ENCODE assay signal across 15 cellular contexts in the genomic region with DNA sequence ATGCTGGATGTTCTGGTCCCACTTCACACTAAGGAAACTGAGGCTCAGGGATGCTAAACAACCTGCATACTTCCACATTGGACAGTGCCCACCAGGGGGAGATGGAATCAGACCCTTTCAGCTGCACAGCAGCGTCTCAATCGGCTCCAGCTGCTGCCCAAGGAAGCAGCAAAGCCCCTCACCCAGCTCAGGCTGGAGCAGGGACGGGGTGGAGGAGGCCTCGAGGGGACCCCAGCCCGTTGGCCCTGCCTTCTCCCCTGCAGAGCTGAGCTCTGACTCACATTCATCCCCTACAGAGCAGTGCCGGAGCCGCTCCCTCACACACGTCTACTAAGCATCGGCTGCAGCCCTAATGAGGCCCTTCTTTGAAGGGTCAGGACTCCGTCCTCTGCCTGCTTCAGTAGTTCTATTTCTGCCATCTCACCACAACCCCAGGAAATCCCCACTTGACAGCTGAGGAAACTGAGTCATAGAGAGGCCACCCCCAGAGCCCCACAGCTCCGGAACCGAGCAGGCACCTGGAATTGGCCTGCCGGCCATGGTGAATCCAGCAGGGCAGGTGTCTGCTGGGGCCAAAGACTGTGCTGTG. TPM values are rescaled to one million over a fixed set of nuclear protein-coding genes. Genes with fewer than 3 reads are reported as not detected.
DNase-seq lines count a peak whose midpoint lies in the region; ATAC-seq, FAIRE-seq and TF ChIP-seq lines count a peak whose summit lies in the region.
"Had no signal": no experiment of that assay in that cellular context is flagged by ENCODE, and none has a peak within 500 bp of the region (broad histone marks: within the 10 kb centered on the region; RNA-seq: fewer than 3 reads in every experiment).

No MANE protein-coding gene starts in this region.

- H3K27ac Mint-ChIP-seq in WTC11 (no peak overlapping the region), MCF 10A (ENCODE audit: low read depth, unreplicated experiment) (no peak overlapping the region)
- H3K27ac Mint-ChIP-seq: activated CD8-positive, alpha-beta memory T cell treated with anti-CD3 and anti-CD28 coated beads, Interleukin-2, amount 10 ng/mL, durations not matched to agents 7 days and 5 days had no signal

- no TSS peak for BruUV-seq in MCF 10A (replicated peaks; lab: Mats Ljungman, UMichigan)

- H3K4me1 ChIP-seq in BE2C (no peaks in the 10 kb centered on the region), DND-41 (ENCODE audit: insufficient read depth, low read length) (no peaks in the 10 kb centered on the region), kidney (ENCODE audit: control insufficient read depth in 1 of 2, insufficient read depth in 1 of 2, low read depth in 1 of 2, low read length in 2 of 2) (no peaks in the 10 kb centered on the region)

- DNase-seq in BE2C (no peak), DND-41 (no peak), WTC11 (ENCODE audit: low spot score) (no peak), kidney (peak; percentile 61), NCI-H526 treated with DMSO at 0.1 percent for 48 hours (lab: John Stamatoyannopoulos, UW) (no peak), MCF 10A (ENCODE audit: unreplicated experiment) (no peak)
- no peak for DNase-seq in activated CD8-positive, alpha-beta memory T cell treated with anti-CD3 and anti-CD28 coated beads, Interleukin-2, amount 50 U/mL, for 48 hours
- DNase-seq: activated CD8-positive, alpha-beta memory T cell treated with anti-CD3 and anti-CD28 coated beads, Interleukin-2, amount 10 ng/mL, durations not matched to agents 7 days and 5 days; heart right ventricle; mucosa of descending colon; NCI-H1048; NK-92 treated with Interleukin-12 subunit alpha and Interleukin-12 subunit beta, amount 100 ng/mL, for 24 hours; testis had no signal

- no peak overlapping the region for H3K4me2 ChIP-seq in DND-41 (ENCODE audit: insufficient read depth, low read length)

- H3K36me3 ChIP-seq in BE2C, result no peaks in the 10 kb centered on the region
- H3K36me3 ChIP-seq in DND-41 (ENCODE audit: insufficient read depth, low read length), result peaks cover 37% of the 10 kb centered on the region
- no peaks in the 10 kb centered on the region for H3K36me3 ChIP-seq in kidney (ENCODE audit: control insufficient read depth in 1 of 2, insufficient read depth in 2 of 2, low read length in 2 of 2)

- TF ChIP-seq CTCF in BE2C (IDR thresholded peaks at IDR 0.05; ENCODE audit: low read depth, low read length) (peak; percentile 20; the same call in 1 of the 2 replicates), DND-41 (IDR thresholded peaks at IDR 0.05; ENCODE audit: borderline replicate concordance, extremely low read depth, low read length, poor library complexity, severe bottlenecking) (peak; percentile 24), WTC11 (IDR thresholded peaks at IDR 0.05) (no peak), kidney (IDR thresholded peaks at IDR 0.05; ENCODE audit: borderline replicate concordance, extremely low read depth, insufficient read depth) (no peak), MCF 10A (IDR thresholded peaks at IDR 0.05; ENCODE audit: unreplicated experiment) (no peak)

- no peak overlapping the region for H3K9ac ChIP-seq in DND-41 (ENCODE audit: low read depth, low read length)
- no peak overlapping the region for H3K9ac ChIP-seq in kidney (ENCODE audit: low read length in 2 of 2)

- H3K79me2 ChIP-seq in DND-41 (ENCODE audit: insufficient read depth, low read length), result no peaks in the 10 kb centered on the region

- no peaks in the 10 kb centered on the region for H4K20me1 ChIP-seq in DND-41 (ENCODE audit: insufficient read depth, low read length)

- H3K27me3 ChIP-seq in BE2C (no peaks in the 10 kb centered on the region), DND-41 (ENCODE audit: insufficient read depth, low read length, poor library complexity) (no peaks in the 10 kb centered on the region)
- H3K27me3 ChIP-seq: heart right ventricle, testis had no signal

- POLR2A ChIA-PET in WTC11 (lab: Charles Lee), result no interaction called here
- POLR2A ChIA-PET in MCF 10A (lab: Yijun Ruan, JAX), result no interaction called here

- no peak overlapping the region for H2AFZ ChIP-seq in DND-41 (ENCODE audit: low read depth, low read length)

- H3K36me3 Mint-ChIP-seq in WTC11, result no peaks in the 10 kb centered on the region
- H3K36me3 Mint-ChIP-seq in MCF 10A (ENCODE audit: insufficient read depth, unreplicated experiment), result no peaks in the 10 kb centered on the region

- H3K27me3 Mint-ChIP-seq in WTC11 (ENCODE audit: low read depth), result no peaks in the 10 kb centered on the region
- H3K27me3 Mint-ChIP-seq in MCF 10A (ENCODE audit: insufficient read depth, unreplicated experiment), result peaks cover 22% of the 10 kb centered on the region
- H3K27me3 Mint-ChIP-seq: activated CD8-positive, alpha-beta memory T cell treated with anti-CD3 and anti-CD28 coated beads, Interleukin-2, amount 10 ng/mL, durations not matched to agents 7 days and 5 days had no signal

- ATAC-seq in DND-41 (ENCODE audit: insufficient read depth, low read depth), result no peak
- no peak for ATAC-seq in WTC11
- ATAC-seq in HG02642 (IDR thresholded peaks at IDR 0.05; ENCODE audit: poor library complexity, unreplicated experiment), result no peak
- ATAC-seq: activated CD8-positive, alpha-beta memory T cell treated with anti-CD3 and anti-CD28 coated beads, Interleukin-2, amount 10 ng/mL, durations not matched to agents 7 days and 5 days had no signal

- peaks cover 12% of the 10 kb centered on the region for H3K9me3 Mint-ChIP-seq in WTC11
- no peaks in the 10 kb centered on the region for H3K9me3 Mint-ChIP-seq in MCF 10A (ENCODE audit: unreplicated experiment)

- H3K27ac ChIP-seq in DND-41 (ENCODE audit: low read length) (no peak overlapping the region), kidney (ENCODE audit: low read depth in 2 of 2, low read length in 2 of 2) (no peak overlapping the region)
- H3K27ac ChIP-seq: testis had no signal

- no peak overlapping the region for H3K4me3 ChIP-seq in BE2C (ENCODE audit: low read depth, low read length)
- H3K4me3 ChIP-seq in DND-41 (ENCODE audit: low read depth in 1 of 2, low read length in 2 of 2), result no peak overlapping the region
- H3K4me3 ChIP-seq in kidney (ENCODE audit: low read length in 2 of 2), result no peak overlapping the region
- H3K4me3 ChIP-seq: heart right ventricle, mucosa of descending colon, testis had no signal

- FAIRE-seq in kidney (lab: Jason Lieb, UNC), result no peak
- FAIRE-seq: GM12891 had no signal

- H3K4me3 Mint-ChIP-seq in WTC11, result no peak overlapping the region
- no peak overlapping the region for H3K4me3 Mint-ChIP-seq in MCF 10A (ENCODE audit: unreplicated experiment)
- H3K4me3 Mint-ChIP-seq: activated CD8-positive, alpha-beta memory T cell treated with anti-CD3 and anti-CD28 coated beads, Interleukin-2, amount 10 ng/mL, durations not matched to agents 7 days and 5 days had no signal

- CTCF ChIA-PET in WTC11 (lab: Charles Lee), result interaction anchor here (0.8 to 2.4 kb wide), 12 partner anchors 11 to 117 kb away, joined by 3 to 12 read pairs (median 4); no protein-coding TSS in a partner anchor
- CTCF ChIA-PET in MCF 10A (lab: Yijun Ruan, JAX), result no interaction called here

- H3K4me1 Mint-ChIP-seq in WTC11 (peaks cover 14% of the 10 kb centered on the region), MCF 10A (ENCODE audit: insufficient read depth, unreplicated experiment) (no peaks in the 10 kb centered on the region)

- intact Hi-C loops in kidney (cut with DNase I) (no loop called here), MCF 10A (cut with micrococcal nuclease) (no loop called here)

- H3K9me3 ChIP-seq in BE2C, result no peaks in the 10 kb centered on the region
- H3K9me3 ChIP-seq in DND-41 (ENCODE audit: insufficient read depth, low read length, severe bottlenecking), result no peaks in the 10 kb centered on the region
- H3K9me3 ChIP-seq in kidney (ENCODE audit: control insufficient read depth in 1 of 2, low read length in 2 of 2), result no peaks in the 10 kb centered on the region
- H3K9me3 ChIP-seq: heart right ventricle, mucosa of descending colon, testis had no signal

TF ChIP-seq in WTC11, 78 proteins besides CTCF, POLR2A, EP300 and RAD21:
- peak; percentile 17; the same call in 1 of the 2 replicates for TF ChIP-seq ZNF317 (CRISPR knock-in tag; IDR thresholded peaks at IDR 0.05; ENCODE audit: borderline replicate concordance, low read depth)
- TF ChIP-seq, protein P1, sequence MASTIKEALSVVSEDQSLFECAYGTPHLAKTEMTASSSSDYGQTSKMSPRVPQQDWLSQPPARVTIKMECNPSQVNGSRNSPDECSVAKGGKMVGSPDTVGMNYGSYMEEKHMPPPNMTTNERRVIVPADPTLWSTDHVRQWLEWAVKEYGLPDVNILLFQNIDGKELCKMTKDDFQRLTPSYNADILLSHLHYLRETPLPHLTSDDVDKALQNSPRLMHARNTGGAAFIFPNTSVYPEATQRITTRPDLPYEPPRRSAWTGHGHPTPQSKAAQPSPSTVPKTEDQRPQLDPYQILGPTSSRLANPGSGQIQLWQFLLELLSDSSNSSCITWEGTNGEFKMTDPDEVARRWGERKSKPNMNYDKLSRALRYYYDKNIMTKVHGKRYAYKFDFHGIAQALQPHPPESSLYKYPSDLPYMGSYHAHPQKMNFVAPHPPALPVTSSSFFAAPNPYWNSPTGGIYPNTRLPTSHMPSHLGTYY (CRISPR knock-in tag; IDR thresholded peaks at IDR 0.05), result no peak
TF ChIP-seq in WTC11: peak in this region for 1.

RNA-seq across cellular contexts. Expression of a gene that starts 21.5 kb away (rescaled TPM):
- 1.0 TPM for polyA plus RNA-seq in BE2C (2012; ENCODE audit: insufficient read depth, insufficient read length, low read depth)
- 11.5 to 13.2 TPM (median 11.9 TPM) in 3 replicates for total RNA-seq in WTC11 (2021)
- total RNA-seq in kidney, result 12.2 TPM
- polyA plus RNA-seq in kidney (ENCODE audit: insufficient read depth, low read depth, low replicate concordance), result 34.6 TPM
- not detected in 2 replicates for total RNA-seq in MCF 10A (2022)

RNA-seq across cellular contexts. Expression of a gene that starts 59.0 kb away (rescaled TPM):
- 90.7 TPM for polyA plus RNA-seq in BE2C (2012; ENCODE audit: insufficient read depth, insufficient read length, low read depth)
- 30.0 to 34.5 TPM (median 32.8 TPM) in 3 replicates for total RNA-seq in WTC11 (2021)
- 44.5 TPM for total RNA-seq in kidney
- polyA plus RNA-seq in kidney (ENCODE audit: insufficient read depth, low read depth, low replicate concordance), result 49.3 TPM
- total RNA-seq in MCF 10A (2022), result 34.4 and 36.6 TPM in 2 replicates

Comparison
In these comparisons a context has a peak if more than half of its experiments do, and no peak if none do; other contexts are left out.
1. CTCF ChIP-seq: peak in BE2C (single experiment) and DND-41 (single experiment); none in WTC11 (single experiment), kidney (single experiment) and MCF 10A (single experiment).
2. RNA of a gene that starts 21.5 kb away (total RNA-seq): 12.2 TPM in kidney (single experiment) and 11.5 to 13.2 TPM in WTC11; not detected in MCF 10A; every median in the first group is over 10 times any median in the second.